1 cellular context compared by ENCODE assay signal in the genomic region with DNA sequence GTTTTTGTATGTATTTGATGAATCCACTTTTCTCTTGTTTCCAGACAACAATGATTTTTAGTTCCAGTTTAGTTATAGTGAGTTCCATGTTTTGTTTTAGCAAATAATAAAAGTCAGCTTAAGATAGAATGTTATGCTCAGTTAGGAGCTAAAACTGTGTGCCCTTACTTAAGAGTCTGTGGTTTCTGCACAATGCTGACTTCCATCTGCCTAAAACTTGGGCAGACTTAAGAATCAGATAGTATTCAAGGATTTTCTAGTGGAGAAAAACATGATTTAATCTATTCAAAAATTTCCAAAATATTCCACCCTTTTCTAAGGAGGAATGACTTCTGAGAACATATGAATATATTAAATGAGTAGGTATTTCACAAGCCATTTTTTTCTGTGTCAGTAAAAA.
TF ChIP-seq lines count a peak whose summit lies in the region.

No MANE protein-coding gene starts in this region.

TF ChIP-seq in IMR-90, 13 proteins besides CTCF, POLR2A, EP300 and RAD21 (continued from another document):
- no peak for TF ChIP-seq SMC3 (IDR thresholded peaks at IDR 0.05; ENCODE audit: low read depth, low read length)
- TF ChIP-seq MAZ (IDR thresholded peaks at IDR 0.05; ENCODE audit: borderline replicate concordance, low read depth, low read length) = no peak
- no peak for TF ChIP-seq NFE2L2 (IDR thresholded peaks at IDR 0.05; ENCODE audit: low read depth, low read length)
- TF ChIP-seq CHD1 (IDR thresholded peaks at IDR 0.05; ENCODE audit: low read depth, low read length) = no peak
- no peak for TF ChIP-seq BHLHE40 (IDR thresholded peaks at IDR 0.05; ENCODE audit: low read depth, low read length)
- TF ChIP-seq, protein P1, sequence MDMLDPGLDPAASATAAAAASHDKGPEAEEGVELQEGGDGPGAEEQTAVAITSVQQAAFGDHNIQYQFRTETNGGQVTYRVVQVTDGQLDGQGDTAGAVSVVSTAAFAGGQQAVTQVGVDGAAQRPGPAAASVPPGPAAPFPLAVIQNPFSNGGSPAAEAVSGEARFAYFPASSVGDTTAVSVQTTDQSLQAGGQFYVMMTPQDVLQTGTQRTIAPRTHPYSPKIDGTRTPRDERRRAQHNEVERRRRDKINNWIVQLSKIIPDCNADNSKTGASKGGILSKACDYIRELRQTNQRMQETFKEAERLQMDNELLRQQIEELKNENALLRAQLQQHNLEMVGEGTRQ (IDR thresholded peaks at IDR 0.05; ENCODE audit: low read depth, low read length) = no peak
- TF ChIP-seq, protein P2, sequence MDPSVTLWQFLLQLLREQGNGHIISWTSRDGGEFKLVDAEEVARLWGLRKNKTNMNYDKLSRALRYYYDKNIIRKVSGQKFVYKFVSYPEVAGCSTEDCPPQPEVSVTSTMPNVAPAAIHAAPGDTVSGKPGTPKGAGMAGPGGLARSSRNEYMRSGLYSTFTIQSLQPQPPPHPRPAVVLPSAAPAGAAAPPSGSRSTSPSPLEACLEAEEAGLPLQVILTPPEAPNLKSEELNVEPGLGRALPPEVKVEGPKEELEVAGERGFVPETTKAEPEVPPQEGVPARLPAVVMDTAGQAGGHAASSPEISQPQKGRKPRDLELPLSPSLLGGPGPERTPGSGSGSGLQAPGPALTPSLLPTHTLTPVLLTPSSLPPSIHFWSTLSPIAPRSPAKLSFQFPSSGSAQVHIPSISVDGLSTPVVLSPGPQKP (IDR thresholded peaks at IDR 0.05; ENCODE audit: borderline replicate concordance, low read depth, low read length) = no peak
- no peak for TF ChIP-seq CEBPB (IDR thresholded peaks at IDR 0.05; ENCODE audit: low read depth, low read length)
- TF ChIP-seq MXI1 (IDR thresholded peaks at IDR 0.05; ENCODE audit: borderline replicate concordance, low read depth, low read length) = no peak
- TF ChIP-seq MAFK (IDR thresholded peaks at IDR 0.05; ENCODE audit: low read depth, low read length) = no peak
